In genomic region chr20:34242015-34242414, GRCh38 we compare ENCODE assay signal across 3 cellular contexts. TPM values are rescaled to one million over a fixed set of nuclear protein-coding genes. Genes with fewer than 3 reads are reported as not detected.
"Had no signal": no experiment of that assay in that cellular context is flagged by ENCODE, and none has a peak within 500 bp of the region (broad histone marks: within the 10 kb centered on the region; RNA-seq: fewer than 3 reads in every experiment).

No MANE protein-coding gene starts in this region.

RNA-seq across cellular contexts. Expression of gene ASIP, which starts 0.8 kb away (rescaled TPM):
- total RNA-seq: K562, PC-3, T-cell had no signal
